ENCODE assay signal across 10 cellular contexts in the genomic region with DNA sequence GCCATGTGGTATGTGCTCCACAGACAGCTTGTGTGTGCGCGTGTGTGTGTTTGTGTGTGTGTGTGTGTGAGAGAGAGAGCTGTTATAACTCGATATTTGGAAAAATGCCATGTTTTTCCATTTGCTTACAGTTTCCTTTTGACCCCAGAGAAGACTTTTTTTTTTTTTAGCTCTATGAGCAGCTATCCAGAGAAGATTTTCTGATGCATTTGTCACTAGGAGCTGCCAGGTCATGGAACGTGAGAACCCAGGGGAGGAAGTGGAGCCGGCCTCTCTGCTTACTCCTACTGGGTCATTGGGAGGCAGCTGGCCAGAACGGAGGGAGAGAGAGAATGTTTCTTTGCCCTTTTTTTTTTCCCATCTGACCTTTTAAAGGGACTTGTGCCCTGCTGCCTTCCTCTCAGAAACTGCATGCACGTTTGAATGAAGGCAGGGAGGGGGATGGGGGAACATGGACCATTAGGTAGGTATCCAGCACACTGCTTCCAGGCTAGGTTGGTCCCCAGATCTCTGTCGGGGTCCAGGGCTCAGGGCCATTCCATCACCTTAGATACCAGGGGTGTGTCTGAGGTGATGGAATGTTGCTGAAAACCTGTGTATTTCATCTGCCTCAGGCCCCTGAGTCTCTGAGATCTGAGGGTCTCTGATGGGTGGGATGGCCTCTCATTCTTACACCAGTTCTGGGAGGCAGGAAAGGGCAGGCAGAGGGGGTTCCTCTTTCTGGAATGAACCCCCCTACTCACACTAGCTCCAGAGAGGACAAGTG. TPM values are rescaled to one million over a fixed set of nuclear protein-coding genes. Genes with fewer than 3 reads are reported as not detected.
DNase-seq lines count a peak whose midpoint lies in the region; ATAC-seq and TF ChIP-seq lines count a peak whose summit lies in the region.
"Had no signal": no experiment of that assay in that cellular context is flagged by ENCODE, and none has a peak within 500 bp of the region (broad histone marks: within the 10 kb centered on the region; RNA-seq: fewer than 3 reads in every experiment).

No MANE protein-coding gene starts in this region.

- intact Hi-C loops in Panc1 (cut with micrococcal nuclease; ENCODE audit: unreplicated experiment) (no loop called here), heart left ventricle (cut with DNase I) (no loop called here), sciatic nerve (cut with DNase I) (loop anchor here (10.0 kb wide), 1 partner anchor 1276 kb away; no protein-coding TSS in a partner anchor)
- intact Hi-C loops in activated CD4-positive, alpha-beta memory T cell treated with anti-CD3 and anti-CD28 coated beads for 36 hours (cut with micrococcal nuclease), result no loop called here

- H3K4me1 Mint-ChIP-seq in activated CD4-positive, alpha-beta memory T cell treated with anti-CD3 and anti-CD28 coated beads for 36 hours (ENCODE audit: low read depth), result no peaks in the 10 kb centered on the region
- H3K4me1 Mint-ChIP-seq: activated naive CD8-positive, alpha-beta T cell treated with anti-CD3 and anti-CD28 coated beads, Interleukin-2, amount 10 ng/mL, durations not matched to agents 7 days and 5 days had no signal

- WGBS in heart left ventricle, 4 donors, result 24 to 37% (median 31%) methylated on average over 8 of the region's 8 CpGs

- no peak overlapping the region for H3K4me3 ChIP-seq in Panc1 (ENCODE audit: low read depth in 2 of 2, low read length in 2 of 2)
- H3K4me3 ChIP-seq in heart left ventricle, result no peak overlapping the region
- H3K4me3 ChIP-seq: SJSA1 had no signal

- no peak overlapping the region for H3K27ac Mint-ChIP-seq in activated CD4-positive, alpha-beta memory T cell treated with anti-CD3 and anti-CD28 coated beads for 36 hours
- H3K27ac Mint-ChIP-seq: activated naive CD8-positive, alpha-beta T cell treated with anti-CD3 and anti-CD28 coated beads, Interleukin-2, amount 10 ng/mL, durations not matched to agents 7 days and 5 days had no signal

- no TSS peak for BruUV-seq in Panc1 (replicated peaks; lab: Mats Ljungman, UMichigan)

- no peaks in the 10 kb centered on the region for H3K36me3 ChIP-seq in Panc1 (ENCODE audit: control insufficient read depth, insufficient read depth, low read length)
- no peaks in the 10 kb centered on the region for H3K36me3 ChIP-seq in heart left ventricle
- H3K36me3 ChIP-seq: SJSA1 had no signal

- H3K4me1 ChIP-seq in Panc1 (ENCODE audit: control insufficient read depth, insufficient read depth, low read length) (peaks cover 14% of the 10 kb centered on the region), heart left ventricle (peaks cover 6 to 57% (median 37%) of the 10 kb centered on the region in 12 donors)

- DNase-seq in H4 (ENCODE audit: low spot score) (peak; percentile 61), Panc1 (ENCODE audit: low read depth, low spot score) (no peak), heart left ventricle (peak in 4 of 5 donors; percentile 56 to 84 (median 71)), sciatic nerve (ENCODE audit: low spot score) (peak; percentile 78), germinal center (ENCODE audit: low spot score) (no peak)
- no peak for DNase-seq in activated CD4-positive, alpha-beta T cell treated with anti-CD3 and anti-CD28 coated beads for 4 hours
- no peak for DNase-seq in activated CD4-positive, alpha-beta memory T cell treated with anti-CD3 and anti-CD28 coated beads for 36 hours
- DNase-seq: activated naive CD8-positive, alpha-beta T cell treated with anti-CD3 and anti-CD28 coated beads, Interleukin-2, amount 10 ng/mL, durations not matched to agents 7 days and 5 days had no signal

- H3K27ac ChIP-seq in Panc1 (ENCODE audit: low read length) (peak overlapping the region; percentile 23; the same call in 1 of the 2 replicates), heart left ventricle (peak overlapping the region in 9 of 12 donors; percentile 6 to 59 (median 42))
- H3K27ac ChIP-seq: SJSA1 had no signal

- POLR2A ChIA-PET in Panc1 (lab: Charles Lee), result interaction anchor here (0.6 kb wide), 1 partner anchor 33 kb away, joined by 9 read pairs; no protein-coding TSS in a partner anchor
- POLR2A ChIA-PET in activated CD4-positive, alpha-beta memory T cell treated with anti-CD3 and anti-CD28 coated beads for 36 hours (lab: Charles Lee), result no interaction called here

- ATAC-seq in Panc1 (no peak), heart left ventricle (no peak), sciatic nerve (peak; percentile 46), esophagus mucosa (no peak)

- peaks cover 21% of the 10 kb centered on the region for H3K27me3 Mint-ChIP-seq in activated CD4-positive, alpha-beta memory T cell treated with anti-CD3 and anti-CD28 coated beads for 36 hours

- TF ChIP-seq CTCF in Panc1 (IDR thresholded peaks at IDR 0.05) (no peak), heart left ventricle (IDR thresholded peaks at IDR 0.05) (no peak)

- CTCF ChIA-PET in Panc1 (lab: Charles Lee), result interaction anchor here (0.6 kb wide), 1 partner anchor 377 kb away, joined by 3 read pairs; no protein-coding TSS in a partner anchor
- CTCF ChIA-PET in activated CD4-positive, alpha-beta memory T cell treated with anti-CD3 and anti-CD28 coated beads for 36 hours (lab: Charles Lee), result interaction anchor here (0.7 kb wide), 1 partner anchor 421 kb away, joined by 4 read pairs; no protein-coding TSS in a partner anchor

- H3K9me3 ChIP-seq in Panc1 (ENCODE audit: control insufficient read depth, insufficient read depth, low read depth, low read length) (no peaks in the 10 kb centered on the region), heart left ventricle (no peaks in the 10 kb centered on the region)
- H3K9me3 ChIP-seq: SJSA1 had no signal

- no peaks in the 10 kb centered on the region for H3K9me3 Mint-ChIP-seq in activated CD4-positive, alpha-beta memory T cell treated with anti-CD3 and anti-CD28 coated beads for 36 hours
- H3K9me3 Mint-ChIP-seq: activated naive CD8-positive, alpha-beta T cell treated with anti-CD3 and anti-CD28 coated beads, Interleukin-2, amount 10 ng/mL, durations not matched to agents 7 days and 5 days had no signal

- H3K27me3 ChIP-seq in Panc1 (ENCODE audit: control insufficient read depth, insufficient read depth, low read length) (no peaks in the 10 kb centered on the region), heart left ventricle (no peaks in the 10 kb centered on the region)
- H3K27me3 ChIP-seq: SJSA1 had no signal

- in situ Hi-C loops in Panc1 (cut with HindIII; ENCODE audit: low pct_unique_long_range_greater_than_20kb, low sequenced_read_pairs), result no loop called here

- H3K36me3 Mint-ChIP-seq in activated CD4-positive, alpha-beta memory T cell treated with anti-CD3 and anti-CD28 coated beads for 36 hours, result no peaks in the 10 kb centered on the region
- H3K36me3 Mint-ChIP-seq: activated naive CD8-positive, alpha-beta T cell treated with anti-CD3 and anti-CD28 coated beads, Interleukin-2, amount 10 ng/mL, durations not matched to agents 7 days and 5 days had no signal

- TF ChIP-seq POLR2A in heart left ventricle (IDR thresholded peaks at IDR 0.05), result no peak

- H3K4me3 Mint-ChIP-seq in activated CD4-positive, alpha-beta memory T cell treated with anti-CD3 and anti-CD28 coated beads for 36 hours, result no peak overlapping the region
- H3K4me3 Mint-ChIP-seq: activated naive CD8-positive, alpha-beta T cell treated with anti-CD3 and anti-CD28 coated beads, Interleukin-2, amount 10 ng/mL, durations not matched to agents 7 days and 5 days had no signal

RNA-seq across cellular contexts. Expression of a gene that starts 11.2 kb away (rescaled TPM):
- 73.4 and 84.5 TPM in 2 replicates for total RNA-seq in H4 (2014; rRNA removed; shearing (Covaris generic))
- total RNA-seq in Panc1 (2021; ENCODE audit: unreplicated experiment), result 45.8 TPM
- polyA plus RNA-seq in Panc1 (2012; ENCODE audit: insufficient read length), result 57.5 TPM
- 10 to 100 TPM; 37.4 to 66.1 (median 39.1) TPM for total RNA-seq in heart left ventricle
- polyA plus RNA-seq in heart left ventricle, result 100 to 1,000 TPM in 1 of 2 donors, 10 to 100 TPM in 1; 55.3 to 105 TPM
- total RNA-seq in sciatic nerve, result 29.7 TPM
- total RNA-seq in esophagus mucosa, result 44.5 TPM
- 10 to 100 TPM; 46.9 to 50.5 TPM for total RNA-seq in activated CD4-positive, alpha-beta memory T cell treated with anti-CD3 and anti-CD28 coated beads for 36 hours

RNA-seq across cellular contexts. Expression of a gene that starts 53.9 kb away (rescaled TPM):
- total RNA-seq in H4 (2014; rRNA removed; shearing (Covaris generic)), result not detected in 2 replicates
- 0.28 TPM for total RNA-seq in Panc1 (2021; ENCODE audit: unreplicated experiment)
- 1.8 TPM for polyA plus RNA-seq in Panc1 (2012; ENCODE audit: insufficient read length)
- under 1 TPM in 6 of 9 donors, not detected in 3; 0.09 to 0.18 (median 0.14) TPM for total RNA-seq in heart left ventricle
- polyA plus RNA-seq in heart left ventricle, result under 1 TPM; 0.29 to 0.50 TPM
- 0.49 TPM for total RNA-seq in sciatic nerve
- total RNA-seq in esophagus mucosa, result not detected
- not detected for total RNA-seq in activated CD4-positive, alpha-beta memory T cell treated with anti-CD3 and anti-CD28 coated beads for 36 hours
- total RNA-seq: activated naive CD8-positive, alpha-beta T cell treated with anti-CD3 and anti-CD28 coated beads, Interleukin-2, amount 10 ng/mL, durations not matched to agents 7 days and 5 days; SJSA1 had no signal

Comparison
In these comparisons a context has a peak if more than half of its experiments do, and no peak if none do; other contexts are left out.
1. DNase-seq: peak in H4 (single experiment), heart left ventricle (4 of 5) and sciatic nerve (single experiment); none in Panc1 (single experiment), germinal center (single experiment), activated CD4-positive, alpha-beta T cell treated with anti-CD3 and anti-CD28 coated beads for 4 hours (0 of 2) and activated CD4-positive, alpha-beta memory T cell treated with anti-CD3 and anti-CD28 coated beads for 36 hours (single experiment).